1 cellular context compared by ENCODE assay signal in genomic region chr11:88508558-88508807, GRCh38.
TF ChIP-seq lines count a peak whose summit lies in the region.

No MANE protein-coding gene starts in this region.

TF ChIP-seq in A549, 52 proteins besides CTCF, POLR2A, EP300 and RAD21 (continued from another document):
- TF ChIP-seq REST (IDR thresholded peaks at IDR 0.05): no peak
- no peak for TF ChIP-seq ZSCAN20 (CRISPR knock-in tag; IDR thresholded peaks at IDR 0.05)
- no peak for TF ChIP-seq RFX5 (IDR thresholded peaks at IDR 0.05)
- TF ChIP-seq HOXB13 (CRISPR knock-in tag; IDR thresholded peaks at IDR 0.05; ENCODE audit: low read depth): no peak
- no peak for TF ChIP-seq HES2 (IDR thresholded peaks at IDR 0.05)
- no peak for TF ChIP-seq PBX3 (IDR thresholded peaks at IDR 0.05)
- TF ChIP-seq ZFP36 (IDR thresholded peaks at IDR 0.05; ENCODE audit: borderline replicate concordance, partially characterized antibody): no peak
- TF ChIP-seq FOXS1 (CRISPR knock-in tag; IDR thresholded peaks at IDR 0.05): no peak
- TF ChIP-seq CHD2 (IDR thresholded peaks at IDR 0.05; ENCODE audit: low read length, partially characterized antibody): no peak
- TF ChIP-seq NFE2L2 (conservative IDR thresholded peaks at IDR 0.05; ENCODE audit: low read length): no peak
